ENCODE assay signal across 19 cellular contexts in genomic region chr11:31479073-31479472, GRCh38. TPM values are rescaled to one million over a fixed set of nuclear protein-coding genes. Genes with fewer than 3 reads are reported as not detected.
DNase-seq lines count a peak whose midpoint lies in the region; ATAC-seq and TF ChIP-seq lines count a peak whose summit lies in the region.
"Had no signal": no experiment of that assay in that cellular context is flagged by ENCODE, and none has a peak within 500 bp of the region (broad histone marks: within the 10 kb centered on the region; RNA-seq: fewer than 3 reads in every experiment).

No MANE protein-coding gene starts in this region.

- H4K20me1 ChIP-seq in SK-N-SH (ENCODE audit: insufficient read depth) (no peaks in the 10 kb centered on the region), neural progenitor cell (ENCODE audit: low read depth) (no peaks in the 10 kb centered on the region)
- H4K20me1 ChIP-seq: BLaER1 had no signal

- DNase-seq in SK-N-SH (no peak), ELR (ENCODE audit: low read depth) (peak; percentile 5), SK-N-DZ (ENCODE audit: low spot score) (peak; percentile 61), neural progenitor cell (ENCODE audit: low spot score) (no peak), upper lobe of left lung (no peak), nucleus accumbens (lab: John Stamatoyannopoulos, UW) (no peak)
- DNase-seq: ACHN; BE2C; CD4-positive, alpha-beta memory T cell; CD4-positive, CD25-positive, alpha-beta regulatory T cell; CD8-positive, alpha-beta memory T cell; COR-L47; DMS79 treated with DMSO at 0.1 percent for 48 hours; GF-D8 had no signal

- no peak overlapping the region for H3K27ac Mint-ChIP-seq in neural progenitor cell
- H3K27ac Mint-ChIP-seq: CD14-positive monocyte; CD4-positive, alpha-beta memory T cell; CD4-positive, CD25-positive, alpha-beta regulatory T cell; CD8-positive, alpha-beta memory T cell had no signal

- no peaks in the 10 kb centered on the region for H3K9me2 ChIP-seq in SK-N-SH

- H3K4me1 ChIP-seq in SK-N-SH (ENCODE audit: control insufficient read depth in 1 of 2, insufficient read depth in 2 of 2, low read depth in 1 of 2, low read length in 1 of 2), result peaks cover 5 to 22% of the 10 kb centered on the region in 2 experiments; a peak in 3 of 4 replicates
- H3K4me1 ChIP-seq in neural progenitor cell, result peaks cover 40% of the 10 kb centered on the region
- H3K4me1 ChIP-seq in upper lobe of left lung, result no peaks in the 10 kb centered on the region
- H3K4me1 ChIP-seq: BLaER1 had no signal

- no peaks in the 10 kb centered on the region for H3F3A ChIP-seq in SK-N-SH (replicated peaks; ENCODE audit: insufficient read depth)
- peaks cover 11% of the 10 kb centered on the region for H3F3A ChIP-seq in neural progenitor cell (ENCODE audit: low read depth)

- H3K27ac ChIP-seq in SK-N-SH (ENCODE audit: low read depth in 2 of 2, low read length in 1 of 2) (no peak overlapping the region), neural progenitor cell (peak overlapping the region; percentile 42), upper lobe of left lung (no peak overlapping the region)
- H3K27ac ChIP-seq: 22Rv1, BLaER1 had no signal

- ATAC-seq in SK-N-SH treated with all-trans-retinoic acid at 6 μM for 48 hours, result no peak
- ATAC-seq in upper lobe of left lung (ENCODE audit: low FRiP score in 2 of 2), result no peak
- no peak for ATAC-seq in HG02798 (IDR thresholded peaks at IDR 0.05; ENCODE audit: poor library complexity, unreplicated experiment)

- H2AFZ ChIP-seq in SK-N-SH (ENCODE audit: low read depth), result no peak overlapping the region
- no peak overlapping the region for H2AFZ ChIP-seq in neural progenitor cell (replicated peaks)

- H3K27me3 Mint-ChIP-seq in neural progenitor cell (ENCODE audit: insufficient read depth, low read depth), result no peaks in the 10 kb centered on the region
- H3K27me3 Mint-ChIP-seq: CD4-positive, alpha-beta memory T cell; CD4-positive, CD25-positive, alpha-beta regulatory T cell; CD8-positive, alpha-beta memory T cell had no signal

- POLR2A ChIA-PET in SK-N-SH (lab: Yijun Ruan, JAX), result no interaction called here

- TF ChIP-seq CTCF in SK-N-SH (IDR thresholded peaks at IDR 0.05) (no peak), neural progenitor cell (IDR thresholded peaks at IDR 0.05) (no peak), upper lobe of left lung (IDR thresholded peaks at IDR 0.05) (no peak)

- H3K4me3 Mint-ChIP-seq in neural progenitor cell, result no peak overlapping the region
- H3K4me3 Mint-ChIP-seq: CD14-positive monocyte; CD4-positive, alpha-beta memory T cell; CD4-positive, CD25-positive, alpha-beta regulatory T cell; CD8-positive, alpha-beta memory T cell had no signal

- H3K4me3 ChIP-seq in SK-N-SH (ENCODE audit: low read depth in 2 of 2, low read length in 1 of 2), result no peak overlapping the region
- H3K4me3 ChIP-seq in neural progenitor cell, result no peak overlapping the region
- H3K4me3 ChIP-seq in upper lobe of left lung, result no peak overlapping the region
- H3K4me3 ChIP-seq: BLaER1 had no signal

- peak in 1 of 2 experiments; percentile 36; a peak in 1 of 4 replicates for TF ChIP-seq EP300 in SK-N-SH (IDR thresholded peaks at IDR 0.05; ENCODE audit: borderline replicate concordance in 1 of 2, low read depth in 1 of 2, low read length in 1 of 2)
- TF ChIP-seq EP300 in upper lobe of left lung (IDR thresholded peaks at IDR 0.05), result no peak

- CTCF ChIA-PET in SK-N-SH (lab: Yijun Ruan, JAX), result no interaction called here

- H3K4me2 ChIP-seq in SK-N-SH (no peak overlapping the region), neural progenitor cell (no peak overlapping the region)
- H3K4me2 ChIP-seq: BLaER1 had no signal

- no peak for TF ChIP-seq POLR2A in upper lobe of left lung (IDR thresholded peaks at IDR 0.05)

- H3K27me3 ChIP-seq in SK-N-SH (ENCODE audit: insufficient read depth) (no peaks in the 10 kb centered on the region), neural progenitor cell (no peaks in the 10 kb centered on the region), upper lobe of left lung (no peaks in the 10 kb centered on the region)
- H3K27me3 ChIP-seq: BE2C, BLaER1 had no signal

- WGBS in SK-N-SH (ENCODE audit: low lambda C conversion rate), result 87% methylated on average over 4 of the region's 4 CpGs
- 91 to 95% methylated on average over 4 of the region's 4 CpGs for WGBS in upper lobe of left lung, 2 donors

- H3K79me2 ChIP-seq in SK-N-SH (ENCODE audit: insufficient read depth) (peaks cover 11% of the 10 kb centered on the region; the same call in 1 of the 2 replicates), neural progenitor cell (ENCODE audit: low read depth) (peaks cover 100% of the 10 kb centered on the region)

- H3K4me1 Mint-ChIP-seq in neural progenitor cell, result peaks cover 38% of the 10 kb centered on the region
- H3K4me1 Mint-ChIP-seq: CD14-positive monocyte had no signal

- peaks cover 10% of the 10 kb centered on the region for H3K36me3 Mint-ChIP-seq in neural progenitor cell
- H3K36me3 Mint-ChIP-seq: CD14-positive monocyte had no signal

- H3K9ac ChIP-seq in SK-N-SH (no peak overlapping the region), neural progenitor cell (no peak overlapping the region)
- H3K9ac ChIP-seq: BLaER1 had no signal

- H3K9me3 Mint-ChIP-seq in neural progenitor cell, result peaks cover 11% of the 10 kb centered on the region
- H3K9me3 Mint-ChIP-seq: CD14-positive monocyte; CD4-positive, alpha-beta memory T cell; CD4-positive, CD25-positive, alpha-beta regulatory T cell; CD8-positive, alpha-beta memory T cell had no signal

- no peak for TF ChIP-seq RAD21 in SK-N-SH (IDR thresholded peaks at IDR 0.05; ENCODE audit: low read length)

- H3K36me3 ChIP-seq in SK-N-SH (replicated peaks in 1 of 2; ENCODE audit: control insufficient read depth in 1 of 2, insufficient read depth in 2 of 2, low read length in 1 of 2) (no peaks in the 10 kb centered on the region), neural progenitor cell (peaks cover 11% of the 10 kb centered on the region), upper lobe of left lung (no peaks in the 10 kb centered on the region)
- H3K36me3 ChIP-seq: BE2C, BLaER1 had no signal

- H3K9me3 ChIP-seq in SK-N-SH (no peaks in the 10 kb centered on the region; the same call in 1 of the 2 replicates), neural progenitor cell (ENCODE audit: low read depth) (peaks cover 5% of the 10 kb centered on the region), upper lobe of left lung (no peaks in the 10 kb centered on the region)
- H3K9me3 ChIP-seq: BE2C, BLaER1 had no signal

TF ChIP-seq in SK-N-SH, 30 proteins besides CTCF, POLR2A, EP300 and RAD21:
- no peak for TF ChIP-seq FOXM1 (IDR thresholded peaks at IDR 0.05; ENCODE audit: low read depth)
- TF ChIP-seq GATA2 (CRISPR knock-in tag; IDR thresholded peaks at IDR 0.05), result peak; percentile 20; the same call in 1 of the 2 replicates
- no peak for TF ChIP-seq ELF1 (IDR thresholded peaks at IDR 0.05)
- TF ChIP-seq MEF2A (IDR thresholded peaks at IDR 0.05; ENCODE audit: borderline replicate concordance, low read depth), result no peak
- TF ChIP-seq, protein P1, sequence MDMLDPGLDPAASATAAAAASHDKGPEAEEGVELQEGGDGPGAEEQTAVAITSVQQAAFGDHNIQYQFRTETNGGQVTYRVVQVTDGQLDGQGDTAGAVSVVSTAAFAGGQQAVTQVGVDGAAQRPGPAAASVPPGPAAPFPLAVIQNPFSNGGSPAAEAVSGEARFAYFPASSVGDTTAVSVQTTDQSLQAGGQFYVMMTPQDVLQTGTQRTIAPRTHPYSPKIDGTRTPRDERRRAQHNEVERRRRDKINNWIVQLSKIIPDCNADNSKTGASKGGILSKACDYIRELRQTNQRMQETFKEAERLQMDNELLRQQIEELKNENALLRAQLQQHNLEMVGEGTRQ (IDR thresholded peaks at IDR 0.05; ENCODE audit: borderline replicate concordance, low read depth, low read length), result no peak
- no peak for TF ChIP-seq FOXJ3 (CRISPR knock-in tag; IDR thresholded peaks at IDR 0.05)

TF ChIP-seq in SK-N-SH treated with all-trans-retinoic acid at 6 μM for 48 hours, 23 proteins besides CTCF, POLR2A, EP300 and RAD21 (continues in another document):
- no peak for TF ChIP-seq CSDC2 (CRISPR knock-in tag; IDR thresholded peaks at IDR 0.05)
- TF ChIP-seq, protein P2, sequence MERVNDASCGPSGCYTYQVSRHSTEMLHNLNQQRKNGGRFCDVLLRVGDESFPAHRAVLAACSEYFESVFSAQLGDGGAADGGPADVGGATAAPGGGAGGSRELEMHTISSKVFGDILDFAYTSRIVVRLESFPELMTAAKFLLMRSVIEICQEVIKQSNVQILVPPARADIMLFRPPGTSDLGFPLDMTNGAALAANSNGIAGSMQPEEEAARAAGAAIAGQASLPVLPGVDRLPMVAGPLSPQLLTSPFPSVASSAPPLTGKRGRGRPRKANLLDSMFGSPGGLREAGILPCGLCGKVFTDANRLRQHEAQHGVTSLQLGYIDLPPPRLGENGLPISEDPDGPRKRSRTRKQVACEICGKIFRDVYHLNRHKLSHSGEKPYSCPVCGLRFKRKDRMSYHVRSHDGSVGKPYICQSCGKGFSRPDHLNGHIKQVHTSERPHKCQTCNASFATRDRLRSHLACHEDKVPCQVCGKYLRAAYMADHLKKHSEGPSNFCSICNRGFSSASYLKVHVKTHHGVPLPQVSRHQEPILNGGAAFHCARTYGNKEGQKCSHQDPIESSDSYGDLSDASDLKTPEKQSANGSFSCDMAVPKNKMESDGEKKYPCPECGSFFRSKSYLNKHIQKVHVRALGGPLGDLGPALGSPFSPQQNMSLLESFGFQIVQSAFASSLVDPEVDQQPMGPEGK (CRISPR knock-in tag; IDR thresholded peaks at IDR 0.05; ENCODE audit: borderline replicate concordance), result no peak
- TF ChIP-seq ZNF8 (CRISPR knock-in tag; IDR thresholded peaks at IDR 0.05), result no peak
- TF ChIP-seq ZC3H10 (CRISPR knock-in tag; IDR thresholded peaks at IDR 0.05), result no peak
- TF ChIP-seq ZFP30 (CRISPR knock-in tag; IDR thresholded peaks at IDR 0.05), result no peak
- TF ChIP-seq OSR1 (CRISPR knock-in tag; IDR thresholded peaks at IDR 0.05), result no peak
- no peak for TF ChIP-seq GLIS3 (CRISPR knock-in tag; IDR thresholded peaks at IDR 0.05)
- TF ChIP-seq ESRRG (CRISPR knock-in tag; IDR thresholded peaks at IDR 0.05), result no peak

RNA-seq across cellular contexts. Expression of gene IMMP1L, which starts 30.3 kb away (rescaled TPM):
- 29.2 and 40.9 TPM in 2 replicates for polyA plus RNA-seq in SK-N-SH (2012; rRNA removed)
- 38.6 and 83.3 TPM in 2 replicates for polyA plus RNA-seq in SK-N-SH (2012; cell fraction: cytosol; rRNA removed)
- polyA plus RNA-seq in SK-N-SH (2012; cell fraction: nucleus; rRNA removed), result 14.3 and 18.7 TPM in 2 replicates
- 43.2 and 184 TPM in 2 replicates for polyA plus RNA-seq in SK-N-DZ (2014; cell fraction: cytosol; rRNA removed)
- polyA plus RNA-seq in SK-N-DZ (2014; cell fraction: nucleus; rRNA removed), result 74.5 and 86.1 TPM in 2 replicates
- total RNA-seq in neural progenitor cell (ENCODE audit: low replicate concordance), result 95.2 and 122 TPM in 2 replicates
- 10 to 100 TPM in 4 of 6 donors, 1 to 10 TPM in 2; 2.9 to 38.2 (median 14.2) TPM for total RNA-seq in upper lobe of left lung

RNA-seq across cellular contexts. Expression of gene ELP4, which starts 30.5 kb away (rescaled TPM):
- 7.0 and 8.3 TPM in 2 replicates for polyA plus RNA-seq in SK-N-SH (2012; rRNA removed)
- polyA plus RNA-seq in SK-N-SH (2012; cell fraction: cytosol; rRNA removed), result 9.2 and 10.5 TPM in 2 replicates
- polyA plus RNA-seq in SK-N-SH (2012; cell fraction: nucleus; rRNA removed), result 5.4 and 6.4 TPM in 2 replicates
- polyA plus RNA-seq in SK-N-DZ (2014; cell fraction: cytosol; rRNA removed), result 17.6 and 18.5 TPM in 2 replicates
- 12.3 and 13.5 TPM in 2 replicates for polyA plus RNA-seq in SK-N-DZ (2014; cell fraction: nucleus; rRNA removed)
- total RNA-seq in neural progenitor cell (ENCODE audit: low replicate concordance) (92.1 and 147 TPM in 2 replicates), upper lobe of left lung (10 to 100 TPM in 5 of 6 donors, 1 to 10 TPM in 1; 6.3 to 34.7 (median 18.6) TPM)

Comparison
In these comparisons a context has a peak if more than half of its experiments do, and no peak if none do; other contexts are left out.
1. DNase-seq: peak in ELR (single experiment) and SK-N-DZ (single experiment); none in SK-N-SH (single experiment), neural progenitor cell (single experiment), upper lobe of left lung (0 of 2) and nucleus accumbens (0 of 56).